Comparison of ENCODE assay signal across 8 cellular contexts in the genomic region with DNA sequence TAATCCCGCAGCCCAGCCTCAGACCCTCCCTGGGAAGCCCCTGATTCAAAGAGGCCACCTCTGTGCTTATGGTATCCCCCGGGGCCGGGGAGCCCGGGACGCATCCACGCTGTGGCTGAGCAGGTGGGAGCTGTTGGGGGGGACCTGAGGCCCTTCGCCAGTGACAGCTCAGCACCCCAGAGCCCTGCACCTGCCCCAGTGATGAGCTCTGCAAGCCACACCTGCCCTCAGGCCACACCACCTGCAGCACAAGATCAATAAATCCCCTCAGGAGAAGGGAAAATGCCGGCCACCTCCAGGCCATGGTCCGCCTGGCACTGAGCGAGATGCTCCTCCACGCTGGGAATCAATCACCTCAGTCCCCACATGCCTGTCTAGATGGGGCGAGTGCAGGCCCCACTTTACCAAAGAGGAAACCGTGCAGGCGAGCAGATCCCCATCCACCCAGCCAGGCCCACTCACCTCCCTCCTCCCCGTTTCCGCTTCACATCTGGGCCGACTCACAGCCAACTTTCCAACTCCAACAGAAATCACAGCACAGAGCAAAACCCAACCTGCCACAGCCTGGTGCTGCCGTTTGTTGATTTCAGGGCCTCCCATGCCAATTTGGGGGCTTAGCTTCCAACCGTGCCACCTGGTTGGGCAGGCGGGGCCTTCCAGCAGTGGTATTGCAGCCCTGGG. TPM values are rescaled to one million over a fixed set of nuclear protein-coding genes. Genes with fewer than 3 reads are reported as not detected.
DNase-seq lines count a peak whose midpoint lies in the region; ATAC-seq and TF ChIP-seq lines count a peak whose summit lies in the region.

No MANE protein-coding gene starts in this region.

- peak overlapping the region; percentile 51 for H3K27ac ChIP-seq in muscle layer of duodenum (ENCODE audit: low read length)

- no peaks in the 10 kb centered on the region for H3K9me3 ChIP-seq in muscle layer of duodenum (ENCODE audit: control insufficient read depth in 1 of 2, low read length in 2 of 2)

- intact Hi-C loops in CD14-positive monocyte (cut with micrococcal nuclease) = no loop called here
- intact Hi-C loops in activated T-helper 1 cell treated with anti-CD3 and anti-CD28 coated beads, Interleukin-12 subunit alpha, Interleukin-12 subunit beta, Interleukin-2, Interleukin-4 antibody, amounts not matched to agents 30 ng/mL and 10 ng/mL and 1 ng/mL, durations not matched to agents 14 hours and 24 hours and 36 hours (cut with micrococcal nuclease) = loop anchor here (2.0 kb wide), 1 partner anchor 15 kb away; no protein-coding TSS in a partner anchor

- peaks cover 61% of the 10 kb centered on the region for H3K4me1 Mint-ChIP-seq in CD14-positive monocyte
- H3K4me1 Mint-ChIP-seq in activated T-helper 1 cell treated with anti-CD3 and anti-CD28 coated beads, Interleukin-12 subunit alpha, Interleukin-12 subunit beta, Interleukin-2, Interleukin-4 antibody, amounts not matched to agents 30 ng/mL and 10 ng/mL and 1 ng/mL, durations not matched to agents 14 hours and 24 hours and 36 hours (ENCODE audit: low read depth) = peaks cover 65% of the 10 kb centered on the region

- DNase-seq in CD14-positive monocyte (ENCODE audit: low spot score) (no peak), NCI-H345 (lab: John Stamatoyannopoulos, UW) (peak; percentile 16), mesenteric fat pad (ENCODE audit: low spot score) (no peak), RKO (ENCODE audit: low spot score) (no peak)
- peak; percentile 60 for DNase-seq in activated T-helper 1 cell treated with anti-CD3 and anti-CD28 coated beads, Interleukin-12 subunit alpha, Interleukin-12 subunit beta, Interleukin-2, Interleukin-4 antibody, amounts not matched to agents 30 ng/mL and 10 ng/mL and 1 ng/mL, durations not matched to agents 14 hours and 24 hours and 36 hours (ENCODE audit: low spot score)

- H3K4me3 ChIP-seq in muscle layer of duodenum (ENCODE audit: low read depth in 1 of 2, low read length in 2 of 2) = peak overlapping the region; percentile 33 to 53

- peak overlapping the region; percentile 96 to 97 for H3K4me3 Mint-ChIP-seq in CD14-positive monocyte
- peak overlapping the region; percentile 94 for H3K4me3 Mint-ChIP-seq in activated T-helper 1 cell treated with anti-CD3 and anti-CD28 coated beads, Interleukin-12 subunit alpha, Interleukin-12 subunit beta, Interleukin-2, Interleukin-4 antibody, amounts not matched to agents 30 ng/mL and 10 ng/mL and 1 ng/mL, durations not matched to agents 14 hours and 24 hours and 36 hours

- H3K27me3 ChIP-seq in muscle layer of duodenum (ENCODE audit: low read depth, low read length) = no peaks in the 10 kb centered on the region

- peaks cover 0 to 38% of the 10 kb centered on the region in 2 donors for H3K36me3 ChIP-seq in muscle layer of duodenum (ENCODE audit: control insufficient read depth in 1 of 2, insufficient read depth in 2 of 2, low read length in 2 of 2)

- peaks cover 0 to 5% (median 0%) of the 10 kb centered on the region in 3 donors for H3K27me3 Mint-ChIP-seq in CD14-positive monocyte (ENCODE audit: low read depth in 3 of 3)
- H3K27me3 Mint-ChIP-seq in activated T-helper 1 cell treated with anti-CD3 and anti-CD28 coated beads, Interleukin-12 subunit alpha, Interleukin-12 subunit beta, Interleukin-2, Interleukin-4 antibody, amounts not matched to agents 30 ng/mL and 10 ng/mL and 1 ng/mL, durations not matched to agents 14 hours and 24 hours and 36 hours (ENCODE audit: insufficient read depth) = peaks cover 2% of the 10 kb centered on the region

- H3K9me3 Mint-ChIP-seq in CD14-positive monocyte = peaks cover 0 to 3% (median 0%) of the 10 kb centered on the region in 7 donors
- no peaks in the 10 kb centered on the region for H3K9me3 Mint-ChIP-seq in activated T-helper 1 cell treated with anti-CD3 and anti-CD28 coated beads, Interleukin-12 subunit alpha, Interleukin-12 subunit beta, Interleukin-2, Interleukin-4 antibody, amounts not matched to agents 30 ng/mL and 10 ng/mL and 1 ng/mL, durations not matched to agents 14 hours and 24 hours and 36 hours

- no peak for TF ChIP-seq CTCF in CD14-positive monocyte (IDR thresholded peaks at IDR 0.05)

- H3K4me1 ChIP-seq in muscle layer of duodenum (ENCODE audit: control insufficient read depth in 1 of 2, insufficient read depth in 2 of 2, low read length in 2 of 2) = peaks cover 0 to 38% of the 10 kb centered on the region in 2 donors

- ATAC-seq in GM21515 (IDR thresholded peaks at IDR 0.05; ENCODE audit: unreplicated experiment) (no peak), HG02938 (IDR thresholded peaks at IDR 0.05; ENCODE audit: unreplicated experiment) (no peak)

- peak overlapping the region; percentile 98 to 100 (median 100) for H3K27ac Mint-ChIP-seq in CD14-positive monocyte
- H3K27ac Mint-ChIP-seq in activated T-helper 1 cell treated with anti-CD3 and anti-CD28 coated beads, Interleukin-12 subunit alpha, Interleukin-12 subunit beta, Interleukin-2, Interleukin-4 antibody, amounts not matched to agents 30 ng/mL and 10 ng/mL and 1 ng/mL, durations not matched to agents 14 hours and 24 hours and 36 hours = peak overlapping the region; percentile 96

- H3K36me3 Mint-ChIP-seq in CD14-positive monocyte = peaks cover 50 to 71% of the 10 kb centered on the region in 2 donors
- peaks cover 47% of the 10 kb centered on the region for H3K36me3 Mint-ChIP-seq in activated T-helper 1 cell treated with anti-CD3 and anti-CD28 coated beads, Interleukin-12 subunit alpha, Interleukin-12 subunit beta, Interleukin-2, Interleukin-4 antibody, amounts not matched to agents 30 ng/mL and 10 ng/mL and 1 ng/mL, durations not matched to agents 14 hours and 24 hours and 36 hours (ENCODE audit: low read depth)

RNA-seq across cellular contexts. Expression of a gene that starts 12.8 kb away (rescaled TPM):
- 10 to 100 TPM; 60.5 to 96.3 TPM for polyA plus RNA-seq in CD14-positive monocyte
- 161 and 167 TPM in 2 replicates for total RNA-seq in activated T-helper 1 cell treated with anti-CD3 and anti-CD28 coated beads, Interleukin-12 subunit alpha, Interleukin-12 subunit beta, Interleukin-2, Interleukin-4 antibody, amounts not matched to agents 30 ng/mL and 10 ng/mL and 1 ng/mL, durations not matched to agents 14 hours and 24 hours and 36 hours
- total RNA-seq in mesenteric fat pad = 79.4 TPM

RNA-seq across cellular contexts. Expression of a gene that starts 13.4 kb away (rescaled TPM):
- under 1 TPM; 0.41 to 0.80 TPM for polyA plus RNA-seq in CD14-positive monocyte
- 6.7 and 7.1 TPM in 2 replicates for total RNA-seq in activated T-helper 1 cell treated with anti-CD3 and anti-CD28 coated beads, Interleukin-12 subunit alpha, Interleukin-12 subunit beta, Interleukin-2, Interleukin-4 antibody, amounts not matched to agents 30 ng/mL and 10 ng/mL and 1 ng/mL, durations not matched to agents 14 hours and 24 hours and 36 hours
- 2.4 TPM for total RNA-seq in mesenteric fat pad

RNA-seq across cellular contexts. Expression of a gene that starts 32.3 kb away (rescaled TPM):
- 10 to 100 TPM; 16.9 to 21.8 TPM for polyA plus RNA-seq in CD14-positive monocyte
- 150 and 166 TPM in 2 replicates for total RNA-seq in activated T-helper 1 cell treated with anti-CD3 and anti-CD28 coated beads, Interleukin-12 subunit alpha, Interleukin-12 subunit beta, Interleukin-2, Interleukin-4 antibody, amounts not matched to agents 30 ng/mL and 10 ng/mL and 1 ng/mL, durations not matched to agents 14 hours and 24 hours and 36 hours
- 240 TPM for total RNA-seq in mesenteric fat pad

Comparison
In these comparisons a context has a peak if more than half of its experiments do, and no peak if none do; other contexts are left out.
1. DNase-seq: peak in NCI-H345 (single experiment) and activated T-helper 1 cell treated with anti-CD3 and anti-CD28 coated beads, Interleukin-12 subunit alpha, Interleukin-12 subunit beta, Interleukin-2, Interleukin-4 antibody, amounts not matched to agents 30 ng/mL and 10 ng/mL and 1 ng/mL, durations not matched to agents 14 hours and 24 hours and 36 hours (single experiment); none in CD14-positive monocyte (single experiment), mesenteric fat pad (single experiment) and RKO (single experiment).